Comparison of ENCODE assay signal across 8 cellular contexts in the genomic region with DNA sequence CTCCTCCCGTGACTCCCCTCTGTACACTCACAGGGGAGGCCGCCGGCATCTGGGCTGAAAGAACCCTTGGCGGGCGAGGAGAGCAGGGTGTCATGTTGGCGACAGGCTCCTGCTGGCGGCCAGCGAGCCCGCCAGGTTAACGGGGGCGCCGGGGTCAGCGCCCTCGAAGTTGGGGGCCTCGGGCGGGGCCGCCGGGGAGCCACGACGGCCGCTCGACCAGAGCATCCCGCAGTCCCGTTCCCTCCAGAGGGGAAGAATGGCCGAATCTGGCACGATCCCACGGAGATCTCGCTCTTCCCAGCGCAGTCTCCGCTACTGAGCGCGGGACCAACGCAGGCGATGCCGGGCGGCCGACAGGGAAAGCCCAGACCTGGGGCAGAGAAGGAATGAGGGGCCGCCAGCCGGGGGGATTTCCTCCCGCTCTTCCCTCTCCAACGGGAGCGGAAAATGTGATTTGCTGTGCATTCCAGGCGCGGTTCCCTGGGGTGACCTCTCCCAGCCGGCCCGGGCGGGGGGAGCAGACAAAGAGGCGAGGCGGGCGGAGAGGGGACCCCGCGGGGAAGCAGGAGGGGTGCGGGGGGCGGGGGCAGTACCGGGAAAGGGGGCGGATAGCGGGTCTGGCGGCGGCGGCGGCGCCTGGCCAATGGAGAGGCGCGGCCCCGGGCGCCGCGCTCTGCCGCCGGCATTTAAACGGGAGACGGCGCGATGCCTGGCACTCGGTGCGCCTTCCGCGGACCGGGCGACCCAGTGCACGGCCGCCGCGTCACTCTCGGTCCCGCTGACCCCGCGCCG. TPM values are rescaled to one million over a fixed set of nuclear protein-coding genes. Genes with fewer than 3 reads are reported as not detected.
DNase-seq lines count a peak whose midpoint lies in the region; ATAC-seq and TF ChIP-seq lines count a peak whose summit lies in the region.

A gene (plus strand): TSS at position 715 of the 792 bp plus-strand sequence. CDS start 12,687 bp downstream, outside the sequence.

- H3K9me3 ChIP-seq in BLaER1 treated with 17β-estradiol and CSF1 and Interleukin-3, amounts not matched to agents 10 nM and 100 nM (replicated peaks in 1 of 11): 0 out of 22 replicates have a peak, but pooled peaks cover 0 to 3% (median 0%) of the 10 kb centered on the region in 11 experiments
- no peaks in the 10 kb centered on the region for H3K9me3 ChIP-seq in PC-3 (ENCODE audit: low read length)

- TF ChIP-seq CTCF in PC-3 (conservative IDR thresholded peaks at IDR 0.05; ENCODE audit: low read depth, low read length) (no peak), fibroblast of the aortic adventitia (IDR thresholded peaks at IDR 0.05; ENCODE audit: insufficient read depth, low read length) (no peak)

- no peaks in the 10 kb centered on the region for H3F3A ChIP-seq in PC-3 (ENCODE audit: low read length, unreplicated experiment)

- CTCF ChIA-PET in PC-3 (lab: Charles Lee): no interaction called here

- peak within 1 kb of the TSS; percentile 47 to 68 (median 54) for H3K4me3 ChIP-seq in BLaER1 treated with 17β-estradiol and CSF1 and Interleukin-3, amounts not matched to agents 10 nM and 100 nM
- H3K4me3 ChIP-seq in PC-3 (ENCODE audit: low read length) (peak within 1 kb of the TSS; percentile 64), fibroblast of the aortic adventitia (ENCODE audit: low read depth, low read length) (peak within 1 kb of the TSS; percentile 83)

- H3K79me2 ChIP-seq in PC-3 (ENCODE audit: low read length): no peaks in the 10 kb centered on the region

- DNase-seq in PC-3 (no peak), fibroblast of the aortic adventitia (ENCODE audit: low read depth) (peak; percentile 65), occipital lobe (lab: John Stamatoyannopoulos, UW) (peak; percentile 28), NOMO-1 treated with DMSO at 0.1 percent for 48 hours (lab: John Stamatoyannopoulos, UW; ENCODE audit: unreplicated experiment) (no peak), COR-L47 (lab: John Stamatoyannopoulos, UW) (no peak)

- H2AFZ ChIP-seq in PC-3 (ENCODE audit: low read length): peak within 1 kb of the TSS; percentile 72

- intact Hi-C loops in PC-3 (cut with micrococcal nuclease): no loop called here

- no peak for ATAC-seq in PC-3
- ATAC-seq in HG03095 (IDR thresholded peaks at IDR 0.05; ENCODE audit: unreplicated experiment): no peak
- no peak for ATAC-seq in HG03045 (IDR thresholded peaks at IDR 0.05; ENCODE audit: unreplicated experiment)

- H3K27ac ChIP-seq in BLaER1 treated with 17β-estradiol and CSF1 and Interleukin-3, amounts not matched to agents 10 nM and 100 nM: peak within 1 kb of the TSS in 4 of 11 experiments; percentile 13 to 54 (median 36); a peak in 3 of 22 replicates
- H3K27ac ChIP-seq in PC-3 (ENCODE audit: low read length): no peak within 1 kb of the TSS

- POLR2A ChIA-PET in PC-3 (lab: Charles Lee; ENCODE audit: unreplicated experiment): no interaction called here

- H3K9ac ChIP-seq in BLaER1 treated with 17β-estradiol and CSF1 and Interleukin-3, amounts not matched to agents 10 nM and 100 nM: peak within 1 kb of the TSS in 8 of 11 experiments; percentile 13 to 70 (median 40); a peak in 8 of 22 replicates
- H3K9ac ChIP-seq in PC-3 (ENCODE audit: low read length): peak within 1 kb of the TSS; percentile 54

- no peaks in the 10 kb centered on the region for H3K9me2 ChIP-seq in PC-3 (replicated peaks; ENCODE audit: low read length)

- no peaks in the 10 kb centered on the region for H3K36me3 ChIP-seq in BLaER1 treated with 17β-estradiol and CSF1 and Interleukin-3, amounts not matched to agents 10 nM and 100 nM
- no peaks in the 10 kb centered on the region for H3K36me3 ChIP-seq in PC-3 (ENCODE audit: low read depth, low read length)

- H3K27me3 ChIP-seq in BLaER1 treated with 17β-estradiol and CSF1 and Interleukin-3, amounts not matched to agents 10 nM and 100 nM: peaks cover 82 to 93% (median 92%) of the 10 kb centered on the region in 11 experiments
- no peaks in the 10 kb centered on the region for H3K27me3 ChIP-seq in PC-3 (ENCODE audit: low read length)

- peaks cover 27 to 36% (median 33%) of the 10 kb centered on the region in 10 experiments for H3K4me1 ChIP-seq in BLaER1 treated with 17β-estradiol and CSF1 and Interleukin-3, amounts not matched to agents 10 nM and 100 nM
- peaks cover 15% of the 10 kb centered on the region for H3K4me1 ChIP-seq in PC-3 (ENCODE audit: insufficient read depth, low read length)

- BruUV-seq in PC-3 (replicated peaks; lab: Mats Ljungman, UMichigan): no TSS peak

- H3K4me2 ChIP-seq in BLaER1 treated with 17β-estradiol and CSF1 and Interleukin-3, amounts not matched to agents 10 nM and 100 nM: peak within 1 kb of the TSS; percentile 86 to 99 (median 93)
- H3K4me2 ChIP-seq in PC-3 (ENCODE audit: low read length): peak within 1 kb of the TSS; percentile 77

- H4K20me1 ChIP-seq in BLaER1 treated with 17β-estradiol and CSF1 and Interleukin-3, amounts not matched to agents 10 nM and 100 nM: peaks cover 0 to 37% (median 27%) of the 10 kb centered on the region in 11 experiments; a peak in 18 of 22 replicates
- no peaks in the 10 kb centered on the region for H4K20me1 ChIP-seq in PC-3 (ENCODE audit: low read length)

RNA-seq across cellular contexts. Expression of the gene that starts here (rescaled TPM):
- 0.58 and 1.6 TPM in 2 replicates for total RNA-seq in PC-3 (2014; rRNA removed)
- total RNA-seq in fibroblast of the aortic adventitia (ENCODE audit: low replicate concordance): 25.1 and 181 TPM in 2 replicates
- 3.4 TPM for total RNA-seq in occipital lobe

Comparison
In these comparisons a context has a peak if more than half of its experiments do, and no peak if none do; other contexts are left out.
1. DNase-seq: peak in fibroblast of the aortic adventitia (single experiment) and occipital lobe (single experiment); none in PC-3 (single experiment), NOMO-1 treated with DMSO at 0.1 percent for 48 hours (single experiment) and COR-L47 (single experiment).
2. Peak in every context shown above with its lines, with median percentiles within 50 percentile points of each other: H3K4me3 ChIP-seq.